Comparison of ENCODE assay signal across 11 cellular contexts in genomic region chr3:172104471-172105072, GRCh38.
DNase-seq lines count a peak whose midpoint lies in the region; ATAC-seq and TF ChIP-seq lines count a peak whose summit lies in the region.
"Had no signal": no experiment of that assay in that cellular context is flagged by ENCODE, and none has a peak within 500 bp of the region (broad histone marks: within the 10 kb centered on the region; RNA-seq: fewer than 3 reads in every experiment).

No MANE protein-coding gene starts in this region.

- H3K4me3 ChIP-seq in BLaER1 treated with 17β-estradiol and CSF1 and Interleukin-3, amounts not matched to agents 10 nM and 100 nM: no peak overlapping the region
- H3K4me3 ChIP-seq in brain microvascular endothelial cell (ENCODE audit: low read depth, low read length): no peak overlapping the region
- H3K4me3 ChIP-seq: sigmoid colon, testis had no signal

- 0 out of 22 replicates have a peak, but pooled peaks cover 0 to 5% (median 0%) of the 10 kb centered on the region in 11 experiments for H3K27me3 ChIP-seq in BLaER1 treated with 17β-estradiol and CSF1 and Interleukin-3, amounts not matched to agents 10 nM and 100 nM
- H3K27me3 ChIP-seq in brain microvascular endothelial cell (replicated peaks): no peaks in the 10 kb centered on the region
- H3K27me3 ChIP-seq: sigmoid colon, testis had no signal

- peak overlapping the region in 7 of 11 experiments; percentile 13 to 76 (median 27); a peak in 9 of 22 replicates for H3K4me2 ChIP-seq in BLaER1 treated with 17β-estradiol and CSF1 and Interleukin-3, amounts not matched to agents 10 nM and 100 nM

- no peak overlapping the region for H3K9ac ChIP-seq in BLaER1 treated with 17β-estradiol and CSF1 and Interleukin-3, amounts not matched to agents 10 nM and 100 nM

- TF ChIP-seq CTCF in brain microvascular endothelial cell (IDR thresholded peaks at IDR 0.05; ENCODE audit: low read depth, low read length, missing control alignments): no peak

- in situ Hi-C loops in brain microvascular endothelial cell (cut with HindIII; ENCODE audit: low pct_ligation_motif_present, low sequenced_read_pairs): no loop called here

- H4K20me1 ChIP-seq in BLaER1 treated with 17β-estradiol and CSF1 and Interleukin-3, amounts not matched to agents 10 nM and 100 nM: peaks cover 67 to 100% (median 90%) of the 10 kb centered on the region in 11 experiments

- no peaks in the 10 kb centered on the region for H3K9me3 ChIP-seq in BLaER1 treated with 17β-estradiol and CSF1 and Interleukin-3, amounts not matched to agents 10 nM and 100 nM (replicated peaks in 1 of 11)
- H3K9me3 ChIP-seq: sigmoid colon, testis had no signal

- peaks cover 54 to 74% (median 61%) of the 10 kb centered on the region in 10 experiments for H3K4me1 ChIP-seq in BLaER1 treated with 17β-estradiol and CSF1 and Interleukin-3, amounts not matched to agents 10 nM and 100 nM

- no peak overlapping the region for H3K27ac ChIP-seq in BLaER1 treated with 17β-estradiol and CSF1 and Interleukin-3, amounts not matched to agents 10 nM and 100 nM
- H3K27ac ChIP-seq in brain microvascular endothelial cell: peak overlapping the region; percentile 62
- H3K27ac ChIP-seq: sigmoid colon, testis had no signal

- peak; percentile 47 for DNase-seq in M059J (ENCODE audit: low read depth)
- DNase-seq in brain microvascular endothelial cell: peak; percentile 31
- DNase-seq in lung microvascular endothelial cell (ENCODE audit: low read depth in 2 of 2): peak; percentile 30 to 83
- DNase-seq in posterior vena cava (ENCODE audit: low spot score): no peak
- DNase-seq: activated CD4-positive, alpha-beta T cell treated with anti-CD3 and anti-CD28 coated beads for 36 hours; sigmoid colon; testis had no signal

- H3K36me3 ChIP-seq in BLaER1 treated with 17β-estradiol and CSF1 and Interleukin-3, amounts not matched to agents 10 nM and 100 nM: peaks cover 0 to 6% (median 0%) of the 10 kb centered on the region in 11 experiments; a peak in 3 of 22 replicates
- peaks cover 5% of the 10 kb centered on the region for H3K36me3 ChIP-seq in brain microvascular endothelial cell (replicated peaks)
- H3K36me3 ChIP-seq: sigmoid colon had no signal

- intact Hi-C loops in posterior vena cava (cut with DNase I): no loop called here

- no peak for ATAC-seq in GM18858 (IDR thresholded peaks at IDR 0.05; ENCODE audit: unreplicated experiment)
- no peak for ATAC-seq in HG03280 (IDR thresholded peaks at IDR 0.05; ENCODE audit: unreplicated experiment)
- ATAC-seq in HG03442 (IDR thresholded peaks at IDR 0.05; ENCODE audit: unreplicated experiment): no peak
- ATAC-seq: activated CD4-positive, alpha-beta T cell treated with anti-CD3 and anti-CD28 coated beads for 36 hours had no signal
